ENCODE assay signal across 1 cellular context in the genomic region with DNA sequence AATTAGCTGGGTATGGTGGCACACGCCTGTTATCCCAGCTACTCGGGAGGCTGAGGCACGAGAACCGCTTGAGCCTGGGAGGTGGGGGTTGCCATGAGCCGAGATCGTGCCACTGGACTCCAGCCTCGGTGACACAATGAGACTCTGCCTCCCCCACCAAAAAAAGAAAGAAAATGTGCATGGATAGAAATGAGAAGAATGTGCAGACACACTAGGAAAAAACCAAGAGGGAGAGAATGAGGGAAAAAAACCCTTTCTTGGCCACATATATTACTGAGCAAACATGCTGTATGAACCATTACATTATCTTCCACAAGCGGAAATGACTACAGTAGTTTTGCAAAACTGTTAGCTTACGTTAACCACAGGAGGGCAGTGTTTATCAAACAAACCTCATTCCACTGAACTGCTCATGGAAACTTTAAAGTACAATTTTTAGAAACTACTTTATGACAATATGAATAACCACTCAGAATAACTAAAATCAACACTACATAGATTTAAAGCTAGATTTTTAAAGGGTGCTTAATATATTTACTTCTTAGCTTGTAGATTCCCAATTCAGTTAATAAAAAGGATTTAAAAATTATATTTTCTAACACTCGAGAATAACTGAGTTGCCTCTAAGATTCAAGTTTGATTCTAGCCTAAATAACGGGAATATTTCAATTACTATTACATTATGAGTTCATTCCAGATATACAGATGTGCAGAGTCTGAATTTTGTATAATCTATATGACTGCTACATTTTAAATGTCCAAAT.
TF ChIP-seq lines count a peak whose summit lies in the region.

No MANE protein-coding gene starts in this region.

TF ChIP-seq in HepG2, 621 proteins besides CTCF, POLR2A, EP300 and RAD21 (continued from another document and continues in another):
- TF ChIP-seq FOXP1 (IDR thresholded peaks at IDR 0.05): no peak
- TF ChIP-seq FOXP1 (CRISPR knock-in tag; IDR thresholded peaks at IDR 0.05): no peak
- no peak for TF ChIP-seq NR2F6 (IDR thresholded peaks at IDR 0.05)
- peak; percentile 39; the same call in 1 of the 2 replicates for TF ChIP-seq NR2F6 (CRISPR knock-in tag; IDR thresholded peaks at IDR 0.05)
- peak; percentile 27; the same call in 1 of the 2 replicates for TF ChIP-seq ZKSCAN1 (IDR thresholded peaks at IDR 0.05; ENCODE audit: low read length)
- no peak for TF ChIP-seq SCMH1 (CRISPR knock-in tag; IDR thresholded peaks at IDR 0.05; ENCODE audit: borderline replicate concordance)
- TF ChIP-seq GABPB1 (CRISPR knock-in tag; IDR thresholded peaks at IDR 0.05): peak; percentile 46; the same call in 1 of the 2 replicates
- TF ChIP-seq, protein P1, sequence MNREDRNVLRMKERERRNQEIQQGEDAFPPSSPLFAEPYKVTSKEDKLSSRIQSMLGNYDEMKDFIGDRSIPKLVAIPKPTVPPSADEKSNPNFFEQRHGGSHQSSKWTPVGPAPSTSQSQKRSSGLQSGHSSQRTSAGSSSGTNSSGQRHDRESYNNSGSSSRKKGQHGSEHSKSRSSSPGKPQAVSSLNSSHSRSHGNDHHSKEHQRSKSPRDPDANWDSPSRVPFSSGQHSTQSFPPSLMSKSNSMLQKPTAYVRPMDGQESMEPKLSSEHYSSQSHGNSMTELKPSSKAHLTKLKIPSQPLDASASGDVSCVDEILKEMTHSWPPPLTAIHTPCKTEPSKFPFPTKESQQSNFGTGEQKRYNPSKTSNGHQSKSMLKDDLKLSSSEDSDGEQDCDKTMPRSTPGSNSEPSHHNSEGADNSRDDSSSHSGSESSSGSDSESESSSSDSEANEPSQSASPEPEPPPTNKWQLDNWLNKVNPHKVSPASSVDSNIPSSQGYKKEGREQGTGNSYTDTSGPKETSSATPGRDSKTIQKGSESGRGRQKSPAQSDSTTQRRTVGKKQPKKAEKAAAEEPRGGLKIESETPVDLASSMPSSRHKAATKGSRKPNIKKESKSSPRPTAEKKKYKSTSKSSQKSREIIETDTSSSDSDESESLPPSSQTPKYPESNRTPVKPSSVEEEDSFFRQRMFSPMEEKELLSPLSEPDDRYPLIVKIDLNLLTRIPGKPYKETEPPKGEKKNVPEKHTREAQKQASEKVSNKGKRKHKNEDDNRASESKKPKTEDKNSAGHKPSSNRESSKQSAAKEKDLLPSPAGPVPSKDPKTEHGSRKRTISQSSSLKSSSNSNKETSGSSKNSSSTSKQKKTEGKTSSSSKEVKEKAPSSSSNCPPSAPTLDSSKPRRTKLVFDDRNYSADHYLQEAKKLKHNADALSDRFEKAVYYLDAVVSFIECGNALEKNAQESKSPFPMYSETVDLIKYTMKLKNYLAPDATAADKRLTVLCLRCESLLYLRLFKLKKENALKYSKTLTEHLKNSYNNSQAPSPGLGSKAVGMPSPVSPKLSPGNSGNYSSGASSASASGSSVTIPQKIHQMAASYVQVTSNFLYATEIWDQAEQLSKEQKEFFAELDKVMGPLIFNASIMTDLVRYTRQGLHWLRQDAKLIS (CRISPR knock-in tag; IDR thresholded peaks at IDR 0.05): no peak
- TF ChIP-seq ZBTB1 (CRISPR knock-in tag; IDR thresholded peaks at IDR 0.05; ENCODE audit: borderline replicate concordance): no peak
- 0 out of 2 replicates have a peak, but pooled peaks have one; percentile 24 for TF ChIP-seq HDAC2 (CRISPR knock-in tag; IDR thresholded peaks at IDR 0.05)
- peak; percentile 97 for TF ChIP-seq ELF3 (CRISPR knock-in tag; IDR thresholded peaks at IDR 0.05)
- TF ChIP-seq IKZF4 (CRISPR knock-in tag; IDR thresholded peaks at IDR 0.05; ENCODE audit: borderline replicate concordance, low read depth, not compliant biosample characterization): no peak
- TF ChIP-seq, protein P2, sequence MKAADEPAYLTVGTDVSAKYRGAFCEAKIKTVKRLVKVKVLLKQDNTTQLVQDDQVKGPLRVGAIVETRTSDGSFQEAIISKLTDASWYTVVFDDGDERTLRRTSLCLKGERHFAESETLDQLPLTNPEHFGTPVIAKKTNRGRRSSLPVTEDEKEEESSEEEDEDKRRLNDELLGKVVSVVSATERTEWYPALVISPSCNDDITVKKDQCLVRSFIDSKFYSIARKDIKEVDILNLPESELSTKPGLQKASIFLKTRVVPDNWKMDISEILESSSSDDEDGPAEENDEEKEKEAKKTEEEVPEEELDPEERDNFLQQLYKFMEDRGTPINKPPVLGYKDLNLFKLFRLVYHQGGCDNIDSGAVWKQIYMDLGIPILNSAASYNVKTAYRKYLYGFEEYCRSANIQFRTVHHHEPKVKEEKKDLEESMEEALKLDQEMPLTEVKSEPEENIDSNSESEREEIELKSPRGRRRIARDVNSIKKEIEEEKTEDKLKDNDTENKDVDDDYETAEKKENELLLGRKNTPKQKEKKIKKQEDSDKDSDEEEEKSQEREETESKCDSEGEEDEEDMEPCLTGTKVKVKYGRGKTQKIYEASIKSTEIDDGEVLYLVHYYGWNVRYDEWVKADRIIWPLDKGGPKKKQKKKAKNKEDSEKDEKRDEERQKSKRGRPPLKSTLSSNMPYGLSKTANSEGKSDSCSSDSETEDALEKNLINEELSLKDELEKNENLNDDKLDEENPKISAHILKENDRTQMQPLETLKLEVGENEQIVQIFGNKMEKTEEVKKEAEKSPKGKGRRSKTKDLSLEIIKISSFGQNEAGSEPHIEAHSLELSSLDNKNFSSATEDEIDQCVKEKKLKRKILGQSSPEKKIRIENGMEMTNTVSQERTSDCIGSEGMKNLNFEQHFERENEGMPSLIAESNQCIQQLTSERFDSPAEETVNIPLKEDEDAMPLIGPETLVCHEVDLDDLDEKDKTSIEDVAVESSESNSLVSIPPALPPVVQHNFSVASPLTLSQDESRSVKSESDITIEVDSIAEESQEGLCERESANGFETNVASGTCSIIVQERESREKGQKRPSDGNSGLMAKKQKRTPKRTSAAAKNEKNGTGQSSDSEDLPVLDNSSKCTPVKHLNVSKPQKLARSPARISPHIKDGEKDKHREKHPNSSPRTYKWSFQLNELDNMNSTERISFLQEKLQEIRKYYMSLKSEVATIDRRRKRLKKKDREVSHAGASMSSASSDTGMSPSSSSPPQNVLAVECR (CRISPR knock-in tag; IDR thresholded peaks at IDR 0.05; ENCODE audit: borderline replicate concordance): no peak
- TF ChIP-seq SNRNP70 (IDR thresholded peaks at IDR 0.05; ENCODE audit: low read depth, low read length): no peak
- TF ChIP-seq ZNF34 (CRISPR knock-in tag; IDR thresholded peaks at IDR 0.05; ENCODE audit: borderline replicate concordance): no peak
- no peak for TF ChIP-seq ZNF530 (CRISPR knock-in tag; IDR thresholded peaks at IDR 0.05; ENCODE audit: low read depth)
- peak; percentile 21; the same call in 1 of the 2 replicates for TF ChIP-seq MAFF (IDR thresholded peaks at IDR 0.05; ENCODE audit: low read depth, low read length)
- no peak for TF ChIP-seq ZNF263 (CRISPR knock-in tag; IDR thresholded peaks at IDR 0.05)
- TF ChIP-seq KLF6 (CRISPR knock-in tag; IDR thresholded peaks at IDR 0.05): no peak
- TF ChIP-seq TCF7L2 (IDR thresholded peaks at IDR 0.05; ENCODE audit: low read depth, low read length): no peak
- TF ChIP-seq, protein P3, sequence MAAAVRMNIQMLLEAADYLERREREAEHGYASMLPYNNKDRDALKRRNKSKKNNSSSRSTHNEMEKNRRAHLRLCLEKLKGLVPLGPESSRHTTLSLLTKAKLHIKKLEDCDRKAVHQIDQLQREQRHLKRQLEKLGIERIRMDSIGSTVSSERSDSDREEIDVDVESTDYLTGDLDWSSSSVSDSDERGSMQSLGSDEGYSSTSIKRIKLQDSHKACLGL (CRISPR knock-in tag; IDR thresholded peaks at IDR 0.05): no peak
- TF ChIP-seq, protein P4, sequence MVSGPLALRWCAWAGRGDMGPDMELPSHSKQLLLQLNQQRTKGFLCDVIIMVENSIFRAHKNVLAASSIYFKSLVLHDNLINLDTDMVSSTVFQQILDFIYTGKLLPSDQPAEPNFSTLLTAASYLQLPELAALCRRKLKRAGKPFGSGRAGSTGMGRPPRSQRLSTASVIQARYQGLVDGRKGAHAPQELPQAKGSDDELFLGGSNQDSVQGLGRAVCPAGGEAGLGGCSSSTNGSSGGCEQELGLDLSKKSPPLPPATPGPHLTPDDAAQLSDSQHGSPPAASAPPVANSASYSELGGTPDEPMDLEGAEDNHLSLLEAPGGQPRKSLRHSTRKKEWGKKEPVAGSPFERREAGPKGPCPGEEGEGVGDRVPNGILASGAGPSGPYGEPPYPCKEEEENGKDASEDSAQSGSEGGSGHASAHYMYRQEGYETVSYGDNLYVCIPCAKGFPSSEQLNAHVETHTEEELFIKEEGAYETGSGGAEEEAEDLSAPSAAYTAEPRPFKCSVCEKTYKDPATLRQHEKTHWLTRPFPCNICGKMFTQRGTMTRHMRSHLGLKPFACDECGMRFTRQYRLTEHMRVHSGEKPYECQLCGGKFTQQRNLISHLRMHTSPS (CRISPR knock-in tag; IDR thresholded peaks at IDR 0.05; ENCODE audit: low read depth): no peak
- TF ChIP-seq XBP1 (CRISPR knock-in tag; IDR thresholded peaks at IDR 0.05): no peak
- TF ChIP-seq, protein P5, sequence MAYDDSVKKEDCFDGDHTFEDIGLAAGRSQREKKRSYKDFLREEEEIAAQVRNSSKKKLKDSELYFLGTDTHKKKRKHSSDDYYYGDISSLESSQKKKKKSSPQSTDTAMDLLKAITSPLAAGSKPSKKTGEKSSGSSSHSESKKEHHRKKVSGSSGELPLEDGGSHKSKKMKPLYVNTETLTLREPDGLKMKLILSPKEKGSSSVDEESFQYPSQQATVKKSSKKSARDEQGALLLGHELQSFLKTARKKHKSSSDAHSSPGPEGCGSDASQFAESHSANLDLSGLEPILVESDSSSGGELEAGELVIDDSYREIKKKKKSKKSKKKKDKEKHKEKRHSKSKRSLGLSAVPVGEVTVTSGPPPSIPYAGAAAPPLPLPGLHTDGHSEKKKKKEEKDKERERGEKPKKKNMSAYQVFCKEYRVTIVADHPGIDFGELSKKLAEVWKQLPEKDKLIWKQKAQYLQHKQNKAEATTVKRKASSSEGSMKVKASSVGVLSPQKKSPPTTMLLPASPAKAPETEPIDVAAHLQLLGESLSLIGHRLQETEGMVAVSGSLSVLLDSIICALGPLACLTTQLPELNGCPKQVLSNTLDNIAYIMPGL (CRISPR knock-in tag; IDR thresholded peaks at IDR 0.05; ENCODE audit: borderline replicate concordance in 1 of 2, low read depth in 1 of 2): peak in 1 of 2 experiments; percentile 67; a peak in 1 of 4 replicates
- TF ChIP-seq, protein P6, sequence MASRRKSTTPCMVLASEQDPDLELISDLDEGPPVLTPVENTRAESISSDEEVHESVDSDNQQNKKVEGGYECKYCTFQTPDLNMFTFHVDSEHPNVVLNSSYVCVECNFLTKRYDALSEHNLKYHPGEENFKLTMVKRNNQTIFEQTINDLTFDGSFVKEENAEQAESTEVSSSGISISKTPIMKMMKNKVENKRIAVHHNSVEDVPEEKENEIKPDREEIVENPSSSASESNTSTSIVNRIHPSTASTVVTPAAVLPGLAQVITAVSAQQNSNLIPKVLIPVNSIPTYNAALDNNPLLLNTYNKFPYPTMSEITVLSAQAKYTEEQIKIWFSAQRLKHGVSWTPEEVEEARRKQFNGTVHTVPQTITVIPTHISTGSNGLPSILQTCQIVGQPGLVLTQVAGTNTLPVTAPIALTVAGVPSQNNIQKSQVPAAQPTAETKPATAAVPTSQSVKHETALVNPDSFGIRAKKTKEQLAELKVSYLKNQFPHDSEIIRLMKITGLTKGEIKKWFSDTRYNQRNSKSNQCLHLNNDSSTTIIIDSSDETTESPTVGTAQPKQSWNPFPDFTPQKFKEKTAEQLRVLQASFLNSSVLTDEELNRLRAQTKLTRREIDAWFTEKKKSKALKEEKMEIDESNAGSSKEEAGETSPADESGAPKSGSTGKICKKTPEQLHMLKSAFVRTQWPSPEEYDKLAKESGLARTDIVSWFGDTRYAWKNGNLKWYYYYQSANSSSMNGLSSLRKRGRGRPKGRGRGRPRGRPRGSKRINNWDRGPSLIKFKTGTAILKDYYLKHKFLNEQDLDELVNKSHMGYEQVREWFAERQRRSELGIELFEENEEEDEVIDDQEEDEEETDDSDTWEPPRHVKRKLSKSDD (CRISPR knock-in tag; IDR thresholded peaks at IDR 0.05; ENCODE audit: low read depth): no peak
- TF ChIP-seq ZFP37 (CRISPR knock-in tag; IDR thresholded peaks at IDR 0.05; ENCODE audit: borderline replicate concordance): no peak
- TF ChIP-seq MIXL1 (CRISPR knock-in tag; IDR thresholded peaks at IDR 0.05): peak; percentile 79; the same call in 1 of the 2 replicates
- TF ChIP-seq PTBP1 (IDR thresholded peaks at IDR 0.05; ENCODE audit: low read depth, low read length, poor library complexity, severe bottlenecking): no peak
- 0 out of 2 replicates have a peak, but pooled peaks have one; percentile 41 for TF ChIP-seq ZSCAN29 (CRISPR knock-in tag; conservative IDR thresholded peaks at IDR 0.05)
- TF ChIP-seq RAD51 (IDR thresholded peaks at IDR 0.05; ENCODE audit: borderline replicate concordance): no peak
- no peak for TF ChIP-seq ZNF670 (CRISPR knock-in tag; IDR thresholded peaks at IDR 0.05; ENCODE audit: borderline replicate concordance)
- no peak for TF ChIP-seq U2AF2 (IDR thresholded peaks at IDR 0.05; ENCODE audit: low read depth, low read length)
- no peak for TF ChIP-seq CENPT (CRISPR knock-in tag; IDR thresholded peaks at IDR 0.05; ENCODE audit: low read depth)
- TF ChIP-seq ZNF577 (CRISPR knock-in tag; IDR thresholded peaks at IDR 0.05; ENCODE audit: borderline replicate concordance, low read depth): no peak
- no peak for TF ChIP-seq CEBPB (IDR thresholded peaks at IDR 0.05; ENCODE audit: borderline replicate concordance, low read depth, low read length)
- TF ChIP-seq AKAP8 (CRISPR knock-in tag; IDR thresholded peaks at IDR 0.05): no peak
- TF ChIP-seq ZNF562 (CRISPR knock-in tag; IDR thresholded peaks at IDR 0.05; ENCODE audit: borderline replicate concordance): no peak
- TF ChIP-seq, protein P7, sequence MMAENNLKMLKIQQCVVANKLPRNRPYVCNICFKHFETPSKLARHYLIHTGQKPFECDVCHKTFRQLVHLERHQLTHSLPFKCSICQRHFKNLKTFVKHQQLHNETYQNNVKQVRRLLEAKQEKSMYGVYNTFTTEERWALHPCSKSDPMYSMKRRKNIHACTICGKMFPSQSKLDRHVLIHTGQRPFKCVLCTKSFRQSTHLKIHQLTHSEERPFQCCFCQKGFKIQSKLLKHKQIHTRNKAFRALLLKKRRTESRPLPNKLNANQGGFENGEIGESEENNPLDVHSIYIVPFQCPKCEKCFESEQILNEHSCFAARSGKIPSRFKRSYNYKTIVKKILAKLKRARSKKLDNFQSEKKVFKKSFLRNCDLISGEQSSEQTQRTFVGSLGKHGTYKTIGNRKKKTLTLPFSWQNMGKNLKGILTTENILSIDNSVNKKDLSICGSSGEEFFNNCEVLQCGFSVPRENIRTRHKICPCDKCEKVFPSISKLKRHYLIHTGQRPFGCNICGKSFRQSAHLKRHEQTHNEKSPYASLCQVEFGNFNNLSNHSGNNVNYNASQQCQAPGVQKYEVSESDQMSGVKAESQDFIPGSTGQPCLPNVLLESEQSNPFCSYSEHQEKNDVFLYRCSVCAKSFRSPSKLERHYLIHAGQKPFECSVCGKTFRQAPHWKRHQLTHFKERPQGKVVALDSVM (CRISPR knock-in tag; IDR thresholded peaks at IDR 0.05): peak; percentile 61; the same call in 1 of the 2 replicates
- TF ChIP-seq, protein P8, sequence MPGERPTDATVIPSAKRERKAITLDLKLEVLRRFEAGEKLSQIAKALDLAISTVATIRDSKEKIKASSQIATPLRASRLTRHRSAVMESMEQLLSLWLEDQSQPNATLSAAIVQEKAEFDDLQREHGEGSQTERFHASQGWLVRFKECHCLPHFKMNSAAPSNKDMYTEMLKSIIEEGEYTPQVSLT (CRISPR knock-in tag; IDR thresholded peaks at IDR 0.05; ENCODE audit: borderline replicate concordance, low read depth): no peak
- no peak for TF ChIP-seq CCAR2 (optimal IDR thresholded peaks at IDR 0.05; ENCODE audit: low read depth, low read length)
- peak; percentile 62; the same call in 1 of the 2 replicates for TF ChIP-seq ZNF335 (CRISPR knock-in tag; IDR thresholded peaks at IDR 0.05)
- TF ChIP-seq ZNF776 (CRISPR knock-in tag; IDR thresholded peaks at IDR 0.05): no peak
- no peak for TF ChIP-seq GABPA (IDR thresholded peaks at IDR 0.05; ENCODE audit: low read depth, low read length)
- peak; percentile 74 for TF ChIP-seq GABPA (CRISPR knock-in tag; IDR thresholded peaks at IDR 0.05; ENCODE audit: low read depth)
